21 cellular contexts compared by ENCODE assay signal in genomic region chr14:55054098-55054497, GRCh38. TPM values are rescaled to one million over a fixed set of nuclear protein-coding genes. Genes with fewer than 3 reads are reported as not detected.
DNase-seq lines count a peak whose midpoint lies in the region; ATAC-seq and TF ChIP-seq lines count a peak whose summit lies in the region.
"Had no signal": no experiment of that assay in that cellular context is flagged by ENCODE, and none has a peak within 500 bp of the region (broad histone marks: within the 10 kb centered on the region; RNA-seq: fewer than 3 reads in every experiment).

No MANE protein-coding gene starts in this region.

- ATAC-seq in CD4-positive, CD25-positive, alpha-beta regulatory T cell (ENCODE audit: low read depth in 2 of 2) = no peak
- ATAC-seq in activated naive CD8-positive, alpha-beta T cell treated with anti-CD3 and anti-CD28 coated beads, Interleukin-2, amount 10 ng/mL, durations not matched to agents 7 days and 5 days (ENCODE audit: low read depth) = no peak
- ATAC-seq in natural killer cell treated with Interleukin-12 subunit alpha and Interleukin-12 subunit beta and Interleukin-15 and Interleukin-18, amount 100 ng/mL, for 72 hours = no peak
- ATAC-seq in GM19455 (IDR thresholded peaks at IDR 0.05; ENCODE audit: unreplicated experiment) (no peak), upper lobe of left lung (ENCODE audit: low FRiP score in 2 of 2) (no peak)
- ATAC-seq: gastrocnemius medialis, left lobe of liver, pancreas, sciatic nerve had no signal

- H3K27ac Mint-ChIP-seq in CD4-positive, CD25-positive, alpha-beta regulatory T cell = peak overlapping the region in 1 of 3 donors; percentile 28
- H3K27ac Mint-ChIP-seq in IgD-negative memory B cell = peak overlapping the region in 2 of 3 donors; percentile 24 to 100
- H3K27ac Mint-ChIP-seq in activated naive CD8-positive, alpha-beta T cell treated with anti-CD3 and anti-CD28 coated beads, Interleukin-2, amount 10 ng/mL, durations not matched to agents 7 days and 5 days = no peak overlapping the region
- H3K27ac Mint-ChIP-seq in natural killer cell treated with Interleukin-12 subunit alpha and Interleukin-12 subunit beta and Interleukin-15 and Interleukin-18, amount 100 ng/mL, for 72 hours = peak overlapping the region; percentile 57 to 86

- H3K9me3 Mint-ChIP-seq in CD4-positive, CD25-positive, alpha-beta regulatory T cell = peaks cover 0 to 1% (median 0%) of the 10 kb centered on the region in 7 donors
- no peaks in the 10 kb centered on the region for H3K9me3 Mint-ChIP-seq in IgD-negative memory B cell
- no peaks in the 10 kb centered on the region for H3K9me3 Mint-ChIP-seq in activated naive CD8-positive, alpha-beta T cell treated with anti-CD3 and anti-CD28 coated beads, Interleukin-2, amount 10 ng/mL, durations not matched to agents 7 days and 5 days
- no peaks in the 10 kb centered on the region for H3K9me3 Mint-ChIP-seq in natural killer cell treated with Interleukin-12 subunit alpha and Interleukin-12 subunit beta and Interleukin-15 and Interleukin-18, amount 100 ng/mL, for 72 hours
- H3K9me3 Mint-ChIP-seq: activated naive CD4-positive, alpha-beta T cell treated with anti-CD3 and anti-CD28 coated beads for 36 hours had no signal

- DNase-seq in CD4-positive, CD25-positive, alpha-beta regulatory T cell = no peak
- DNase-seq in activated naive CD8-positive, alpha-beta T cell treated with anti-CD3 and anti-CD28 coated beads, Interleukin-2, amount 10 ng/mL, durations not matched to agents 7 days and 5 days = no peak
- no peak for DNase-seq in natural killer cell treated with Interleukin-12 subunit alpha and Interleukin-12 subunit beta and Interleukin-15 and Interleukin-18, amount 100 ng/mL, for 72 hours (ENCODE audit: low spot score)
- no peak for DNase-seq in DMS79 (lab: John Stamatoyannopoulos, UW)
- no peak for DNase-seq in upper lobe of left lung
- no peak for DNase-seq in effector memory CD4-positive, alpha-beta T cell
- DNase-seq: activated CD4-positive, alpha-beta T cell treated with anti-CD3 and anti-CD28 coated beads for 1 hour; activated naive CD4-positive, alpha-beta T cell treated with anti-CD3 and anti-CD28 coated beads for 36 hours; gastrocnemius medialis; GF-D8; NCI-H1105; NCI-H526; pancreas; SHP77; stimulated activated CD4-positive, alpha-beta T cell treated with anti-CD3 and anti-CD28 coated beads, Interleukin-1b, Interleukin-23, amount 100 ng/mL, for 48 hours had no signal

- no peaks in the 10 kb centered on the region for H3K9me3 ChIP-seq in CD4-positive, CD25-positive, alpha-beta regulatory T cell (ENCODE audit: control insufficient read depth in 2 of 2, low read length in 2 of 2)
- H3K9me3 ChIP-seq in upper lobe of left lung = no peaks in the 10 kb centered on the region
- H3K9me3 ChIP-seq in effector memory CD4-positive, alpha-beta T cell (ENCODE audit: control insufficient read depth, low read length) = no peaks in the 10 kb centered on the region
- H3K9me3 ChIP-seq: gastrocnemius medialis, pancreas, vagina had no signal

- H3K4me1 Mint-ChIP-seq in CD4-positive, CD25-positive, alpha-beta regulatory T cell = peaks cover 28 to 63% (median 46%) of the 10 kb centered on the region in 4 donors
- peaks cover 26 to 48% (median 31%) of the 10 kb centered on the region in 3 donors for H3K4me1 Mint-ChIP-seq in IgD-negative memory B cell
- peaks cover 27% of the 10 kb centered on the region for H3K4me1 Mint-ChIP-seq in activated naive CD8-positive, alpha-beta T cell treated with anti-CD3 and anti-CD28 coated beads, Interleukin-2, amount 10 ng/mL, durations not matched to agents 7 days and 5 days
- H3K4me1 Mint-ChIP-seq in natural killer cell treated with Interleukin-12 subunit alpha and Interleukin-12 subunit beta and Interleukin-15 and Interleukin-18, amount 100 ng/mL, for 72 hours (ENCODE audit: low read depth in 2 of 2) = peaks cover 29 to 38% of the 10 kb centered on the region in 2 donors

- H3K4me3 Mint-ChIP-seq in CD4-positive, CD25-positive, alpha-beta regulatory T cell = peak overlapping the region; percentile 17 to 99 (median 54)
- H3K4me3 Mint-ChIP-seq in IgD-negative memory B cell = peak overlapping the region in 2 of 4 donors; percentile 45 to 81
- peak overlapping the region; percentile 26 for H3K4me3 Mint-ChIP-seq in activated naive CD8-positive, alpha-beta T cell treated with anti-CD3 and anti-CD28 coated beads, Interleukin-2, amount 10 ng/mL, durations not matched to agents 7 days and 5 days
- peak overlapping the region; percentile 40 for H3K4me3 Mint-ChIP-seq in natural killer cell treated with Interleukin-12 subunit alpha and Interleukin-12 subunit beta and Interleukin-15 and Interleukin-18, amount 100 ng/mL, for 72 hours

- H3K4me1 ChIP-seq in CD4-positive, CD25-positive, alpha-beta regulatory T cell (ENCODE audit: control insufficient read depth, insufficient read depth, low read length, poor library complexity, severe bottlenecking) = peaks cover 44% of the 10 kb centered on the region
- H3K4me1 ChIP-seq in upper lobe of left lung = peaks cover 31 to 44% (median 33%) of the 10 kb centered on the region in 4 donors
- peaks cover 12% of the 10 kb centered on the region for H3K4me1 ChIP-seq in effector memory CD4-positive, alpha-beta T cell (ENCODE audit: control insufficient read depth, insufficient read depth, low read length, poor library complexity, severe bottlenecking)

- TF ChIP-seq CTCF in upper lobe of left lung (IDR thresholded peaks at IDR 0.05) = no peak

- POLR2A ChIA-PET in activated naive CD8-positive, alpha-beta T cell treated with anti-CD3 and anti-CD28 coated beads, Interleukin-2, amount 10 ng/mL, durations not matched to agents 7 days and 5 days (lab: Charles Lee) = no interaction called here

- H3K36me3 Mint-ChIP-seq in CD4-positive, CD25-positive, alpha-beta regulatory T cell = peaks cover 20% of the 10 kb centered on the region
- peaks cover 10% of the 10 kb centered on the region for H3K36me3 Mint-ChIP-seq in IgD-negative memory B cell
- H3K36me3 Mint-ChIP-seq in activated naive CD8-positive, alpha-beta T cell treated with anti-CD3 and anti-CD28 coated beads, Interleukin-2, amount 10 ng/mL, durations not matched to agents 7 days and 5 days = peaks cover 27% of the 10 kb centered on the region
- H3K36me3 Mint-ChIP-seq in natural killer cell treated with Interleukin-12 subunit alpha and Interleukin-12 subunit beta and Interleukin-15 and Interleukin-18, amount 100 ng/mL, for 72 hours = peaks cover 10% of the 10 kb centered on the region

- WGBS in upper lobe of left lung, 2 donors = 97 to 98% methylated on average over 13 of the region's 13 CpGs

- no peak for TF ChIP-seq EP300 in upper lobe of left lung (IDR thresholded peaks at IDR 0.05)

- H3K36me3 ChIP-seq in CD4-positive, CD25-positive, alpha-beta regulatory T cell (ENCODE audit: control insufficient read depth, insufficient read depth, low read length) = peaks cover 24% of the 10 kb centered on the region
- H3K36me3 ChIP-seq in upper lobe of left lung = peaks cover 0 to 20% (median 0%) of the 10 kb centered on the region in 4 donors
- H3K36me3 ChIP-seq in effector memory CD4-positive, alpha-beta T cell (ENCODE audit: control insufficient read depth, insufficient read depth, low read length) = peaks cover 10% of the 10 kb centered on the region
- H3K36me3 ChIP-seq: gastrocnemius medialis, pancreas had no signal

- H3K27ac ChIP-seq in CD4-positive, CD25-positive, alpha-beta regulatory T cell (ENCODE audit: insufficient read depth, low read length, poor library complexity, severe bottlenecking) = no peak overlapping the region
- H3K27ac ChIP-seq in upper lobe of left lung = no peak overlapping the region
- H3K27ac ChIP-seq in effector memory CD4-positive, alpha-beta T cell (ENCODE audit: insufficient read depth, low read length, poor library complexity, severe bottlenecking) = no peak overlapping the region
- H3K27ac ChIP-seq: KMS-11, pancreas, vagina had no signal

- no peaks in the 10 kb centered on the region for H3K27me3 ChIP-seq in CD4-positive, CD25-positive, alpha-beta regulatory T cell (ENCODE audit: control insufficient read depth, insufficient read depth, low read length)
- H3K27me3 ChIP-seq in upper lobe of left lung = no peaks in the 10 kb centered on the region
- H3K27me3 ChIP-seq in effector memory CD4-positive, alpha-beta T cell (replicated peaks; ENCODE audit: control insufficient read depth, insufficient read depth, low read length, poor library complexity, severe bottlenecking) = no peaks in the 10 kb centered on the region
- H3K27me3 ChIP-seq: gastrocnemius medialis, pancreas, vagina had no signal

- no peak for TF ChIP-seq POLR2A in upper lobe of left lung (IDR thresholded peaks at IDR 0.05)

- H3K27me3 Mint-ChIP-seq in CD4-positive, CD25-positive, alpha-beta regulatory T cell = peaks cover 5% of the 10 kb centered on the region
- no peaks in the 10 kb centered on the region for H3K27me3 Mint-ChIP-seq in IgD-negative memory B cell
- H3K27me3 Mint-ChIP-seq in activated naive CD8-positive, alpha-beta T cell treated with anti-CD3 and anti-CD28 coated beads, Interleukin-2, amount 10 ng/mL, durations not matched to agents 7 days and 5 days = no peaks in the 10 kb centered on the region
- no peaks in the 10 kb centered on the region for H3K27me3 Mint-ChIP-seq in natural killer cell treated with Interleukin-12 subunit alpha and Interleukin-12 subunit beta and Interleukin-15 and Interleukin-18, amount 100 ng/mL, for 72 hours

- peak overlapping the region; percentile 99 for H3K4me3 ChIP-seq in CD4-positive, CD25-positive, alpha-beta regulatory T cell (ENCODE audit: low read depth, low read length)
- no peak overlapping the region for H3K4me3 ChIP-seq in upper lobe of left lung
- no peak overlapping the region for H3K4me3 ChIP-seq in effector memory CD4-positive, alpha-beta T cell (ENCODE audit: insufficient read depth, low read depth, low read length, poor library complexity, severe bottlenecking)
- H3K4me3 ChIP-seq: gastrocnemius medialis, pancreas, vagina had no signal

RNA-seq across cellular contexts. Expression of gene MAPK1IP1L, which starts 2.7 kb away (rescaled TPM):
- 193 TPM for total RNA-seq in CD4-positive, CD25-positive, alpha-beta regulatory T cell
- 100 to 1,000 TPM in 2 of 4 donors, 10 to 100 TPM in 2; 97.1 to 129 (median 101) TPM for polyA plus RNA-seq in CD4-positive, CD25-positive, alpha-beta regulatory T cell
- polyA plus RNA-seq in IgD-negative memory B cell = 119 TPM
- 10 to 100 TPM; 87.1 to 87.3 TPM for total RNA-seq in activated naive CD8-positive, alpha-beta T cell treated with anti-CD3 and anti-CD28 coated beads, Interleukin-2, amount 10 ng/mL, durations not matched to agents 7 days and 5 days
- total RNA-seq in natural killer cell treated with Interleukin-12 subunit alpha and Interleukin-12 subunit beta and Interleukin-15 and Interleukin-18, amount 100 ng/mL, for 72 hours = 100 to 1,000 TPM in 1 of 2 donors, 10 to 100 TPM in 1; 99.7 to 119 TPM
- 10 to 100 TPM; 22.0 to 81.8 (median 59.3) TPM for total RNA-seq in upper lobe of left lung

RNA-seq across cellular contexts. Expression of gene SOCS4, which starts 27.1 kb away (rescaled TPM):
- total RNA-seq in CD4-positive, CD25-positive, alpha-beta regulatory T cell = 28.5 TPM
- 1 to 10 TPM; 2.5 to 3.8 (median 2.7) TPM for polyA plus RNA-seq in CD4-positive, CD25-positive, alpha-beta regulatory T cell
- polyA plus RNA-seq in IgD-negative memory B cell = 2.2 TPM
- 10 to 100 TPM; 25.8 to 31.6 TPM for total RNA-seq in activated naive CD8-positive, alpha-beta T cell treated with anti-CD3 and anti-CD28 coated beads, Interleukin-2, amount 10 ng/mL, durations not matched to agents 7 days and 5 days
- 10 to 100 TPM; 36.5 to 50.9 TPM for total RNA-seq in natural killer cell treated with Interleukin-12 subunit alpha and Interleukin-12 subunit beta and Interleukin-15 and Interleukin-18, amount 100 ng/mL, for 72 hours
- 10 to 100 TPM in 4 of 6 donors, 1 to 10 TPM in 2; 4.4 to 26.5 (median 18.4) TPM for total RNA-seq in upper lobe of left lung

RNA-seq across cellular contexts. Expression of gene WDHD1, which starts 27.2 kb away (rescaled TPM):
- 4.7 TPM for total RNA-seq in CD4-positive, CD25-positive, alpha-beta regulatory T cell
- polyA plus RNA-seq in CD4-positive, CD25-positive, alpha-beta regulatory T cell = 1 to 10 TPM; 1.7 to 3.3 (median 3.0) TPM
- 3.9 TPM for polyA plus RNA-seq in IgD-negative memory B cell
- total RNA-seq in activated naive CD8-positive, alpha-beta T cell treated with anti-CD3 and anti-CD28 coated beads, Interleukin-2, amount 10 ng/mL, durations not matched to agents 7 days and 5 days = 10 to 100 TPM; 35.1 to 37.9 TPM
- total RNA-seq in natural killer cell treated with Interleukin-12 subunit alpha and Interleukin-12 subunit beta and Interleukin-15 and Interleukin-18, amount 100 ng/mL, for 72 hours = 10 to 100 TPM; 33.6 to 51.3 TPM
- total RNA-seq in upper lobe of left lung = 1 to 10 TPM; 1.0 to 5.0 (median 2.6) TPM
